Comparison of ENCODE assay signal across 30 cellular contexts in genomic region chr5:36717131-36717530, GRCh38.
"Had no signal": no experiment of that assay in that cellular context is flagged by ENCODE, and none has a peak within 500 bp of the region (broad histone marks: within the 10 kb centered on the region; RNA-seq: fewer than 3 reads in every experiment).

No MANE protein-coding gene starts in this region.

- H3K36me3 ChIP-seq: esophagus muscularis mucosa had no signal

- H3K4me1 ChIP-seq: esophagus muscularis mucosa had no signal

- H3K27ac ChIP-seq: esophagus muscularis mucosa had no signal

- H3K4me3 ChIP-seq: esophagus muscularis mucosa had no signal

- ATAC-seq: activated CD4-positive, alpha-beta T cell treated with anti-CD3 and anti-CD28 coated beads for 36 hours; activated CD8-positive, alpha-beta memory T cell treated with anti-CD3 and anti-CD28 coated beads, Interleukin-2, amount 10 ng/mL, durations not matched to agents 7 days and 5 days; activated CD8-positive, alpha-beta T cell treated with anti-CD3 and anti-CD28 coated beads, Interleukin-2, amount 10 ng/mL, durations not matched to agents 7 days and 5 days; activated naive CD4-positive, alpha-beta T cell treated with anti-CD3 and anti-CD28 coated beads, Interleukin-2, amount 50 U/mL, for 72 hours; effector memory CD8-positive, alpha-beta T cell had no signal

- H3K9me3 ChIP-seq: esophagus muscularis mucosa had no signal

- FAIRE-seq: astrocyte, colon, frontal cortex had no signal

- DNase-seq: activated CD4-positive, alpha-beta memory T cell treated with anti-CD3 and anti-CD28 coated beads for 36 hours; activated CD4-positive, alpha-beta T cell treated with anti-CD3 and anti-CD28 coated beads for 36 hours; activated CD4-positive, alpha-beta T cell treated with anti-CD3 and anti-CD28 coated beads, Interleukin-2, amount 10 ng/mL, durations not matched to agents 24 days and 14 days; activated CD4-positive, CD25-positive, alpha-beta regulatory T cell; activated CD4-positive, CD25-positive, alpha-beta regulatory T cell treated with anti-CD3 and anti-CD28 coated beads, Interleukin-2, amount 50 U/mL, for 72 hours; activated CD8-positive, alpha-beta memory T cell treated with anti-CD3 and anti-CD28 coated beads, Interleukin-2, amount 10 ng/mL, durations not matched to agents 7 days and 5 days; activated CD8-positive, alpha-beta memory T cell treated with anti-CD3 and anti-CD28 coated beads, Interleukin-2, amount 50 U/mL, for 4 hours; activated CD8-positive, alpha-beta T cell treated with anti-CD3 and anti-CD28 coated beads, Interleukin-2, amount 10 ng/mL, durations not matched to agents 7 days and 5 days; activated gamma-delta T cell; activated naive CD4-positive, alpha-beta T cell; activated naive CD4-positive, alpha-beta T cell treated with anti-CD3 and anti-CD28 coated beads, Interleukin-2, amount 10 ng/mL, durations not matched to agents 7 days and 5 days; activated naive CD8-positive, alpha-beta T cell treated with anti-CD3 and anti-CD28 coated beads, Interleukin-2, amount 10 ng/mL, durations not matched to agents 7 days and 5 days; activated T-cell treated with anti-CD3 and anti-CD28 coated beads, Interleukin-2, amount 50 U/mL, for 1 hour; activated T-cell treated with anti-CD3 and anti-CD28 coated beads, Interleukin-2, amount 50 U/mL, for 48 hours; amniotic stem cell; anterior cingulate cortex; caudate nucleus; cortex of kidney; dermis blood vessel endothelial cell; effector CD4-positive, alpha-beta T cell; effector memory CD8-positive, alpha-beta T cell; erythroblast; head of caudate nucleus; hippocampal formation; T-helper 2 cell had no signal

- H3K27me3 ChIP-seq: esophagus muscularis mucosa had no signal
